Comparison of ENCODE assay signal across 1 cellular context in the genomic region with DNA sequence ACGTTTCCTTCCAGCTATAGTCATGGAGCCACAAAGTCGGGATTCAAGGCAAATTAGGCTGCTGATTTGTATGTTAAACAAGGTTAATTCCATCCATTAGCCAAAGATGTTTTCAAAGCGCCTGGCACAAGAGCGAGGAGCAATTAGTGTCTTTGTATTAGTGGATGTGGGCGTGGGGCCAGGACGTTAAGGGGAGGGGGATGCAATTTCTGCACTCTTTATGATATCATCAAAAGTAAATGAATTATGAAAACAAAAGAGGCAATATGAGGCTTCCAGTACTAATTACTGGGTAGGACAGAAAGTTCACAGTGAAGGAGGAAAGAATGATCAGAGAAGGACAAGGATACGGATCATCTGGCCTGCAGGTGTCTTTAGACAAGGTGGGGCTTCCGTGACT.
TF ChIP-seq lines count a peak whose summit lies in the region.

No MANE protein-coding gene starts in this region.

TF ChIP-seq in SK-N-SH, 30 proteins besides CTCF, POLR2A, EP300 and RAD21 (continued from another document):
- TF ChIP-seq RFX5 (IDR thresholded peaks at IDR 0.05; ENCODE audit: low read length) (no peak), NFIC (IDR thresholded peaks at IDR 0.05; ENCODE audit: borderline replicate concordance) (no peak; the same call in none of the 2 replicates), JUND (IDR thresholded peaks at IDR 0.05) (no peak), GABPA (IDR thresholded peaks at IDR 0.05; ENCODE audit: low read depth) (no peak), NRF1 (IDR thresholded peaks at IDR 0.05; ENCODE audit: low read depth, low read length) (no peak), GATA2 (CRISPR knock-in tag; IDR thresholded peaks at IDR 0.05) (peak; percentile 85), TEAD4 (IDR thresholded peaks at IDR 0.05; ENCODE audit: borderline replicate concordance, insufficient read depth) (0 out of 2 replicates have a peak, but pooled peaks have one; percentile 37), SMC3 (IDR thresholded peaks at IDR 0.05; ENCODE audit: low read depth, low read length) (no peak), REST (IDR thresholded peaks at IDR 0.05; ENCODE audit: low read depth, low read length) (no peak), MXI1 (IDR thresholded peaks at IDR 0.05; ENCODE audit: low read depth, low read length) (no peak; the same call in 1 of the 2 replicates), FOXJ3 (CRISPR knock-in tag; IDR thresholded peaks at IDR 0.05) (0 out of 2 replicates have a peak, but pooled peaks have one; percentile 32), ELF1 (IDR thresholded peaks at IDR 0.05) (no peak), CHD2 (IDR thresholded peaks at IDR 0.05; ENCODE audit: low read length, partially characterized antibody) (peak; percentile 22)
